21 cellular contexts compared by ENCODE assay signal in genomic region chr4:17367201-17367600, GRCh38.
DNase-seq lines count a peak whose midpoint lies in the region; ATAC-seq and TF ChIP-seq lines count a peak whose summit lies in the region.
"Had no signal": no experiment of that assay in that cellular context is flagged by ENCODE, and none has a peak within 500 bp of the region (broad histone marks: within the 10 kb centered on the region; RNA-seq: fewer than 3 reads in every experiment).

No MANE protein-coding gene starts in this region.

- no peaks in the 10 kb centered on the region for H3K4me1 ChIP-seq in fibroblast of lung (ENCODE audit: control insufficient read depth, extremely low read depth, insufficient read depth, low read length)
- H3K4me1 ChIP-seq in left lung = no peaks in the 10 kb centered on the region
- H3K4me1 ChIP-seq: A549, BLaER1 had no signal

- no peak overlapping the region for H3K4me3 Mint-ChIP-seq in activated CD8-positive, alpha-beta memory T cell treated with anti-CD3 and anti-CD28 coated beads, Interleukin-2, amount 10 ng/mL, durations not matched to agents 7 days and 5 days
- H3K4me3 Mint-ChIP-seq: CD14-positive monocyte; CD4-positive, alpha-beta memory T cell; GM23338; IgD-negative memory B cell had no signal

- H3K36me3 Mint-ChIP-seq in activated CD8-positive, alpha-beta memory T cell treated with anti-CD3 and anti-CD28 coated beads, Interleukin-2, amount 10 ng/mL, durations not matched to agents 7 days and 5 days = no peaks in the 10 kb centered on the region
- H3K36me3 Mint-ChIP-seq: CD14-positive monocyte; CD4-positive, alpha-beta memory T cell; IgD-negative memory B cell had no signal

- H3K9me3 Mint-ChIP-seq in activated CD8-positive, alpha-beta memory T cell treated with anti-CD3 and anti-CD28 coated beads, Interleukin-2, amount 10 ng/mL, durations not matched to agents 7 days and 5 days (ENCODE audit: low read depth) = no peaks in the 10 kb centered on the region
- H3K9me3 Mint-ChIP-seq: GM23338 had no signal

- CTCF ChIA-PET in activated CD8-positive, alpha-beta memory T cell treated with anti-CD3 and anti-CD28 coated beads, Interleukin-2, amount 10 ng/mL, durations not matched to agents 7 days and 5 days (lab: Charles Lee) = no interaction called here
- CTCF ChIA-PET in HEK293T (lab: Yijun Ruan, JAX) = no interaction called here

- no peak overlapping the region for H3K4me2 ChIP-seq in fibroblast of lung (ENCODE audit: extremely low read depth, insufficient read depth, low read length)
- H3K4me2 ChIP-seq: A549, BLaER1, GM23338 had no signal

- POLR2A ChIA-PET in HEK293T (lab: Yijun Ruan, JAX) = no interaction called here

- H3K9me3 ChIP-seq in fibroblast of lung (ENCODE audit: control insufficient read depth, insufficient read depth, low read depth, low read length) = no peaks in the 10 kb centered on the region
- no peaks in the 10 kb centered on the region for H3K9me3 ChIP-seq in left lung
- H3K9me3 ChIP-seq: A549, BLaER1 had no signal

- peaks cover 5% of the 10 kb centered on the region for H3K27me3 Mint-ChIP-seq in activated CD8-positive, alpha-beta memory T cell treated with anti-CD3 and anti-CD28 coated beads, Interleukin-2, amount 10 ng/mL, durations not matched to agents 7 days and 5 days
- H3K27me3 Mint-ChIP-seq: IgD-negative memory B cell had no signal

- H3K4me3 ChIP-seq in AG10803 (ENCODE audit: low read length) (no peak overlapping the region), fibroblast of lung (replicated peaks in 1 of 4; ENCODE audit: control extremely low read depth in 1 of 4, insufficient read depth in 1 of 4, low read depth in 3 of 4, low read length in 4 of 4) (no peak overlapping the region), left lung (no peak overlapping the region)
- H3K4me3 ChIP-seq: A549, BLaER1, GM12878, GM23338 had no signal

- no peak overlapping the region for H3K27ac Mint-ChIP-seq in activated CD8-positive, alpha-beta memory T cell treated with anti-CD3 and anti-CD28 coated beads, Interleukin-2, amount 10 ng/mL, durations not matched to agents 7 days and 5 days
- H3K27ac Mint-ChIP-seq: CD14-positive monocyte; CD4-positive, alpha-beta memory T cell; GM23338; IgD-negative memory B cell had no signal

- no peak overlapping the region for H3K9ac ChIP-seq in fibroblast of lung (ENCODE audit: insufficient read depth, low read length)
- H3K9ac ChIP-seq: BLaER1 had no signal

- no peaks in the 10 kb centered on the region for H3K79me2 ChIP-seq in fibroblast of lung (ENCODE audit: control insufficient read depth, insufficient read depth, low read length)

- H3K27ac ChIP-seq in fibroblast of lung (ENCODE audit: insufficient read depth, low read length) (no peak overlapping the region), left lung (no peak overlapping the region)
- H3K27ac ChIP-seq: 22Rv1, A549, BLaER1 had no signal

- H2AFZ ChIP-seq in fibroblast of lung (ENCODE audit: low read length) = no peak overlapping the region
- H2AFZ ChIP-seq: GM23338 had no signal

- intact Hi-C loops in left lung (cut with DNase I) = no loop called here

- no peaks in the 10 kb centered on the region for H3K36me3 ChIP-seq in fibroblast of lung (ENCODE audit: control insufficient read depth, insufficient read depth, low read length)
- no peaks in the 10 kb centered on the region for H3K36me3 ChIP-seq in left lung
- H3K36me3 ChIP-seq: BLaER1 had no signal

- H4K20me1 ChIP-seq in fibroblast of lung (ENCODE audit: control insufficient read depth, extremely low read depth, insufficient read depth, low read length) = no peaks in the 10 kb centered on the region
- H4K20me1 ChIP-seq: BLaER1 had no signal

- DNase-seq in AG10803 (ENCODE audit: low read depth) = peak; percentile 30
- peak; percentile 4 for DNase-seq in RPMI7951 (ENCODE audit: low read depth)
- DNase-seq in fibroblast of lung (ENCODE audit: low read depth in 2 of 2) = peak; percentile 6 to 77
- DNase-seq in left lung = no peak
- DNase-seq in activated CD8-positive, alpha-beta memory T cell treated with anti-CD3 and anti-CD28 coated beads, Interleukin-2, amount 10 ng/mL, durations not matched to agents 7 days and 5 days = no peak
- DNase-seq in HEK293T (ENCODE audit: extremely low spot score) = no peak
- DNase-seq in NCI-H2227 treated with DMSO at 0.1 percent for 48 hours (lab: John Stamatoyannopoulos, UW) = no peak
- DNase-seq: Calu3; CD4-positive, alpha-beta memory T cell; DMS79 treated with DMSO at 0.1 percent for 48 hours; EL; H7; KBM-7 had no signal

- ATAC-seq in left lung = peak; percentile 36
- no peak for ATAC-seq in activated CD8-positive, alpha-beta memory T cell treated with anti-CD3 and anti-CD28 coated beads, Interleukin-2, amount 10 ng/mL, durations not matched to agents 7 days and 5 days
- ATAC-seq: A549, GM12878, GM23338, HCT116 had no signal

- TF ChIP-seq CTCF in AG10803 (conservative IDR thresholded peaks at IDR 0.05; ENCODE audit: low read length) (no peak), fibroblast of lung (conservative IDR thresholded peaks at IDR 0.05 in 1 of 2, IDR thresholded peaks at IDR 0.05 in 1 of 2; ENCODE audit: low read depth in 1 of 2, low read length in 2 of 2) (no peak), left lung (IDR thresholded peaks at IDR 0.05) (no peak)

- H3K4me1 Mint-ChIP-seq in activated CD8-positive, alpha-beta memory T cell treated with anti-CD3 and anti-CD28 coated beads, Interleukin-2, amount 10 ng/mL, durations not matched to agents 7 days and 5 days = no peaks in the 10 kb centered on the region
- H3K4me1 Mint-ChIP-seq: CD14-positive monocyte, GM23338 had no signal

- H3K27me3 ChIP-seq in fibroblast of lung (ENCODE audit: control insufficient read depth, insufficient read depth, low read length) (no peaks in the 10 kb centered on the region), left lung (no peaks in the 10 kb centered on the region)
- H3K27me3 ChIP-seq: BLaER1 had no signal

TF ChIP-seq in HEK293T, 16 proteins besides CTCF, POLR2A, EP300 and RAD21:
- TF ChIP-seq SP1 (IDR thresholded peaks at IDR 0.05) (no peak), HDGF (IDR thresholded peaks at IDR 0.05; ENCODE audit: borderline replicate concordance) (no peak), ZNF384 (IDR thresholded peaks at IDR 0.05) (no peak), CTBP1 (IDR thresholded peaks at IDR 0.05; ENCODE audit: borderline replicate concordance) (no peak), NFRKB (IDR thresholded peaks at IDR 0.05) (no peak), ARNT (IDR thresholded peaks at IDR 0.05) (no peak), FOXA1 (IDR thresholded peaks at IDR 0.05) (no peak), PKNOX1 (IDR thresholded peaks at IDR 0.05) (no peak), FOXM1 (IDR thresholded peaks at IDR 0.05; ENCODE audit: borderline replicate concordance) (no peak), FOXK2 (IDR thresholded peaks at IDR 0.05) (no peak), BHLHE40 (IDR thresholded peaks at IDR 0.05; ENCODE audit: borderline replicate concordance) (no peak), L3MBTL2 (conservative IDR thresholded peaks at IDR 0.05) (no peak), LEF1 (IDR thresholded peaks at IDR 0.05; ENCODE audit: borderline replicate concordance) (no peak)

Comparison
In these comparisons a context has a peak if more than half of its experiments do, and no peak if none do; other contexts are left out.
1. DNase-seq: peak in AG10803 (single experiment), RPMI7951 (single experiment) and fibroblast of lung (2 of 2); none in left lung (0 of 2), activated CD8-positive, alpha-beta memory T cell treated with anti-CD3 and anti-CD28 coated beads, Interleukin-2, amount 10 ng/mL, durations not matched to agents 7 days and 5 days (single experiment), HEK293T (single experiment) and NCI-H2227 treated with DMSO at 0.1 percent for 48 hours (single experiment).